1 cellular context compared by ENCODE assay signal in genomic region chr1:207751463-207751789, GRCh38.
TF ChIP-seq lines count a peak whose summit lies in the region.
"Not testable (repeated sequence)": the region's sequence is repeated elsewhere in the genome, so short reads cannot be mapped to it uniquely, and the experiment has no call there.

No MANE protein-coding gene starts in this region.

TF ChIP-seq in K562, 482 proteins besides CTCF, POLR2A, EP300 and RAD21 (continued from another document and continues in another):
- TF ChIP-seq THRB (CRISPR knock-in tag; conservative IDR thresholded peaks at IDR 0.05) (peak; percentile 53; the same call in 1 of the 2 replicates), BRD9 (IDR thresholded peaks at IDR 0.05; ENCODE audit: low read depth, partially characterized antibody) (peak; percentile 53), TCFL5 (CRISPR knock-in tag; conservative IDR thresholded peaks at IDR 0.05) (0 out of 2 replicates have a peak, but pooled peaks have one; percentile 25), MLLT1 (IDR thresholded peaks at IDR 0.05) (peak; percentile 7 to 42; a peak in 3 of 4 replicates), NR4A1 (CRISPR knock-in tag; IDR thresholded peaks at IDR 0.05) (peak; percentile 91), NR4A1 (tag; IDR thresholded peaks at IDR 0.05) (peak; percentile 67; the same call in 1 of the 2 replicates), OTX1 (CRISPR knock-in tag; IDR thresholded peaks at IDR 0.05) (0 out of 2 replicates have a peak, but pooled peaks have one; percentile 61), ZNF586 (CRISPR knock-in tag; conservative IDR thresholded peaks at IDR 0.05) (0 out of 2 replicates have a peak, but pooled peaks have one; percentile 49), KLF6 (CRISPR knock-in tag; IDR thresholded peaks at IDR 0.05; ENCODE audit: borderline replicate concordance) (peak; percentile 82), HMG20A (CRISPR knock-in tag; conservative IDR thresholded peaks at IDR 0.05) (0 out of 2 replicates have a peak, but pooled peaks have one; percentile 33), ELK3 (CRISPR knock-in tag; IDR thresholded peaks at IDR 0.05) (peak; percentile 14; the same call in 1 of the 2 replicates), ZBTB26 (CRISPR knock-in tag; IDR thresholded peaks at IDR 0.05) (0 out of 2 replicates have a peak, but pooled peaks have one; percentile 15), ZNF76 (CRISPR knock-in tag; IDR thresholded peaks at IDR 0.05; ENCODE audit: borderline replicate concordance) (peak; percentile 75; the same call in 1 of the 2 replicates), GATAD2A (IDR thresholded peaks at IDR 0.05) (0 out of 2 replicates have a peak, but pooled peaks have one; percentile 31), ZNF212 (CRISPR knock-in tag; IDR thresholded peaks at IDR 0.05) (0 out of 2 replicates have a peak, but pooled peaks have one; percentile 29), ZNF79 (CRISPR knock-in tag; IDR thresholded peaks at IDR 0.05; ENCODE audit: low read depth) (0 out of 2 replicates have a peak, but pooled peaks have one; percentile 63), ZNF445 (CRISPR knock-in tag; IDR thresholded peaks at IDR 0.05; ENCODE audit: low read depth) (peak; percentile 80; the same call in 1 of the 2 replicates), MTF1 (CRISPR knock-in tag; IDR thresholded peaks at IDR 0.05; ENCODE audit: borderline replicate concordance) (0 out of 2 replicates have a peak, but pooled peaks have one; percentile 38), ZBTB7A (IDR thresholded peaks at IDR 0.05; ENCODE audit: borderline replicate concordance, control insufficient read depth, low read depth, low read length) (0 out of 2 replicates have a peak, but pooled peaks have one; percentile 4), TEAD1 (CRISPR knock-in tag; IDR thresholded peaks at IDR 0.05) (0 out of 4 replicates have a peak, but pooled peaks of 1 of the 2 experiments have one; percentile 12), E2F3 (CRISPR knock-in tag; IDR thresholded peaks at IDR 0.05) (0 out of 2 replicates have a peak, but pooled peaks have one; percentile 75), CREB3 (tag; conservative IDR thresholded peaks at IDR 0.05; ENCODE audit: low read depth) (peak; percentile 76; the same call in 1 of the 2 replicates), ELF4 (CRISPR knock-in tag; IDR thresholded peaks at IDR 0.05) (peak; percentile 77), CGGBP1 (CRISPR knock-in tag; IDR thresholded peaks at IDR 0.05) (0 out of 2 replicates have a peak, but pooled peaks have one; percentile 69), ATF4 (CRISPR knock-in tag; IDR thresholded peaks at IDR 0.05) (peak; percentile 62; the same call in 1 of the 2 replicates), TAF7 (tag; IDR thresholded peaks at IDR 0.05) (peak; percentile 48), DEAF1 (CRISPR knock-in tag; IDR thresholded peaks at IDR 0.05) (0 out of 2 replicates have a peak, but pooled peaks have one; percentile 10), SRF (CRISPR knock-in tag; IDR thresholded peaks at IDR 0.05) (peak in 1 of 2 experiments; percentile 35; a peak in 1 of 4 replicates), ID3 (tag; IDR thresholded peaks at IDR 0.05) (peak; percentile 46; the same call in 1 of the 2 replicates), RREB1 (CRISPR knock-in tag; IDR thresholded peaks at IDR 0.05) (0 out of 2 replicates have a peak, but pooled peaks have one; percentile 36), AFF1 (IDR thresholded peaks at IDR 0.05; ENCODE audit: low read depth in 1 of 2, partially characterized antibody in 2 of 2) (peak; percentile 21 to 23), ZNF707 (CRISPR knock-in tag; conservative IDR thresholded peaks at IDR 0.05) (0 out of 2 replicates have a peak, but pooled peaks have one; percentile 37)
- TF ChIP-seq ID3 (CRISPR knock-in tag; IDR thresholded peaks at IDR 0.05): not testable (repeated sequence)
